ENCODE assay signal across 1 cellular context in genomic region chr7:81190997-81191747, GRCh38.
TF ChIP-seq lines count a peak whose summit lies in the region.

No MANE protein-coding gene starts in this region.

TF ChIP-seq in HCT116, 20 proteins besides CTCF, POLR2A, EP300 and RAD21 (continued from another document):
- TF ChIP-seq EZH2 (IDR thresholded peaks at IDR 0.05) (no peak), POLR2AphosphoS5 (IDR thresholded peaks at IDR 0.05; ENCODE audit: low read depth, low read length) (no peak), TCF7L2 (IDR thresholded peaks at IDR 0.05; ENCODE audit: borderline replicate concordance, extremely low read depth, insufficient read depth, insufficient read length) (no peak), ELF1 (IDR thresholded peaks at IDR 0.05; ENCODE audit: borderline replicate concordance, low read depth) (no peak)
TF ChIP-seq in HCT116: peak in this region for 5.
